In the genomic region with DNA sequence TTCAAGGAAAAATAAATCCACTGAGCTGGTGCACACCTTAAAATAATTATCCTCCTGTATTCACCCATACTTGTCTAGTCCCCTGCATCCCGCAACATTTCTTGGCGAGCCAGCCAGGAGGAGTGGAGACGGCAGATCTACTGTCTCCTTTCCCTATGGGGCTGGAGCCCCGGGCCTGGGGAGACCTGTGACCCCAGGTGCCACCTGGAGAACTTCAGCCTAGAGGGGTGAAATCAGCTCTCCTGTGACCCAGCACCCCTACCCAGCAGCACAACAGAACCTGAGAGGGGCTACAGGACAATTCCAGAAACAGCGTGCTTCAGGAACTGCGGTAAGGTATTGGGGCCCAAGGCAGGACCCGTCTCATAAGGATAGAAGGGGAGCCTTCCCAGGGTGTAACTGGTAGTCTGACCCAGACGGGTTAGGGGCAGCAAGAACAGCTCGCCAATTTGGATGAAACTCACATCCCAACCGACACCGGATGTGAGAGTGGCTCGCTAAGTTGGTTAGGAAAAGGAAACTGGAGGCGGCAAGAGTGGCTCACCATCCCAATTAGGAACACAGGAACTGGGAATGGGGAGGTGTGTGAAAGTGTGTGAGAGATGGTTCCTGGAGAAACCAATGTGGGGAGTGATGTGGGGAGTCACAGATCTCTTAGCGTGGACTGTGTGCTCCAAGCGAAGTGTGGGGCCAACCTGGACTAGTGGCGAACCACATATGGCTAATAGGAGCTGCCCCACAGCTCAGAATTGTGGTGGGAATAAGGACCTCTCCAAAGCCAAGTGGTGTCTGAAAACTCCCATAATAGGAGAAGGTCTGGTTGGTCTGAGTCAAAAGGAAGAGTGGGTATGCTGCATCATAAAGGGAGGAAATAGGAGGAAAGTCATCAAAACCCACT, we compare ENCODE assay signal across 1 cellular context.
TF ChIP-seq lines count a peak whose summit lies in the region.

No MANE protein-coding gene starts in this region.

TF ChIP-seq in WTC11, 78 proteins besides CTCF, POLR2A, EP300 and RAD21 (continued from another document):
- TF ChIP-seq SMAD4 (CRISPR knock-in tag; IDR thresholded peaks at IDR 0.05) (no peak), GRHL2 (CRISPR knock-in tag; IDR thresholded peaks at IDR 0.05; ENCODE audit: insufficient replicate concordance, severe bottlenecking) (no peak), CREB1 (CRISPR knock-in tag; IDR thresholded peaks at IDR 0.05) (no peak), TP53 (CRISPR knock-in tag; IDR thresholded peaks at IDR 0.05) (no peak)
- TF ChIP-seq, protein P1, sequence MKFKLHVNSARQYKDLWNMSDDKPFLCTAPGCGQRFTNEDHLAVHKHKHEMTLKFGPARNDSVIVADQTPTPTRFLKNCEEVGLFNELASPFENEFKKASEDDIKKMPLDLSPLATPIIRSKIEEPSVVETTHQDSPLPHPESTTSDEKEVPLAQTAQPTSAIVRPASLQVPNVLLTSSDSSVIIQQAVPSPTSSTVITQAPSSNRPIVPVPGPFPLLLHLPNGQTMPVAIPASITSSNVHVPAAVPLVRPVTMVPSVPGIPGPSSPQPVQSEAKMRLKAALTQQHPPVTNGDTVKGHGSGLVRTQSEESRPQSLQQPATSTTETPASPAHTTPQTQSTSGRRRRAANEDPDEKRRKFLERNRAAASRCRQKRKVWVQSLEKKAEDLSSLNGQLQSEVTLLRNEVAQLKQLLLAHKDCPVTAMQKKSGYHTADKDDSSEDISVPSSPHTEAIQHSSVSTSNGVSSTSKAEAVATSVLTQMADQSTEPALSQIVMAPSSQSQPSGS (CRISPR knock-in tag; IDR thresholded peaks at IDR 0.05; ENCODE audit: borderline replicate concordance, low read depth): no peak
- TF ChIP-seq, protein P2, sequence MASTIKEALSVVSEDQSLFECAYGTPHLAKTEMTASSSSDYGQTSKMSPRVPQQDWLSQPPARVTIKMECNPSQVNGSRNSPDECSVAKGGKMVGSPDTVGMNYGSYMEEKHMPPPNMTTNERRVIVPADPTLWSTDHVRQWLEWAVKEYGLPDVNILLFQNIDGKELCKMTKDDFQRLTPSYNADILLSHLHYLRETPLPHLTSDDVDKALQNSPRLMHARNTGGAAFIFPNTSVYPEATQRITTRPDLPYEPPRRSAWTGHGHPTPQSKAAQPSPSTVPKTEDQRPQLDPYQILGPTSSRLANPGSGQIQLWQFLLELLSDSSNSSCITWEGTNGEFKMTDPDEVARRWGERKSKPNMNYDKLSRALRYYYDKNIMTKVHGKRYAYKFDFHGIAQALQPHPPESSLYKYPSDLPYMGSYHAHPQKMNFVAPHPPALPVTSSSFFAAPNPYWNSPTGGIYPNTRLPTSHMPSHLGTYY (CRISPR knock-in tag; IDR thresholded peaks at IDR 0.05): no peak
- TF ChIP-seq, protein P3, sequence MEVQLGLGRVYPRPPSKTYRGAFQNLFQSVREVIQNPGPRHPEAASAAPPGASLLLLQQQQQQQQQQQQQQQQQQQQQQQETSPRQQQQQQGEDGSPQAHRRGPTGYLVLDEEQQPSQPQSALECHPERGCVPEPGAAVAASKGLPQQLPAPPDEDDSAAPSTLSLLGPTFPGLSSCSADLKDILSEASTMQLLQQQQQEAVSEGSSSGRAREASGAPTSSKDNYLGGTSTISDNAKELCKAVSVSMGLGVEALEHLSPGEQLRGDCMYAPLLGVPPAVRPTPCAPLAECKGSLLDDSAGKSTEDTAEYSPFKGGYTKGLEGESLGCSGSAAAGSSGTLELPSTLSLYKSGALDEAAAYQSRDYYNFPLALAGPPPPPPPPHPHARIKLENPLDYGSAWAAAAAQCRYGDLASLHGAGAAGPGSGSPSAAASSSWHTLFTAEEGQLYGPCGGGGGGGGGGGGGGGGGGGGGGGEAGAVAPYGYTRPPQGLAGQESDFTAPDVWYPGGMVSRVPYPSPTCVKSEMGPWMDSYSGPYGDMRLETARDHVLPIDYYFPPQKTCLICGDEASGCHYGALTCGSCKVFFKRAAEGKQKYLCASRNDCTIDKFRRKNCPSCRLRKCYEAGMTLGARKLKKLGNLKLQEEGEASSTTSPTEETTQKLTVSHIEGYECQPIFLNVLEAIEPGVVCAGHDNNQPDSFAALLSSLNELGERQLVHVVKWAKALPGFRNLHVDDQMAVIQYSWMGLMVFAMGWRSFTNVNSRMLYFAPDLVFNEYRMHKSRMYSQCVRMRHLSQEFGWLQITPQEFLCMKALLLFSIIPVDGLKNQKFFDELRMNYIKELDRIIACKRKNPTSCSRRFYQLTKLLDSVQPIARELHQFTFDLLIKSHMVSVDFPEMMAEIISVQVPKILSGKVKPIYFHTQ (CRISPR knock-in tag; IDR thresholded peaks at IDR 0.05): no peak
- TF ChIP-seq, protein P4, sequence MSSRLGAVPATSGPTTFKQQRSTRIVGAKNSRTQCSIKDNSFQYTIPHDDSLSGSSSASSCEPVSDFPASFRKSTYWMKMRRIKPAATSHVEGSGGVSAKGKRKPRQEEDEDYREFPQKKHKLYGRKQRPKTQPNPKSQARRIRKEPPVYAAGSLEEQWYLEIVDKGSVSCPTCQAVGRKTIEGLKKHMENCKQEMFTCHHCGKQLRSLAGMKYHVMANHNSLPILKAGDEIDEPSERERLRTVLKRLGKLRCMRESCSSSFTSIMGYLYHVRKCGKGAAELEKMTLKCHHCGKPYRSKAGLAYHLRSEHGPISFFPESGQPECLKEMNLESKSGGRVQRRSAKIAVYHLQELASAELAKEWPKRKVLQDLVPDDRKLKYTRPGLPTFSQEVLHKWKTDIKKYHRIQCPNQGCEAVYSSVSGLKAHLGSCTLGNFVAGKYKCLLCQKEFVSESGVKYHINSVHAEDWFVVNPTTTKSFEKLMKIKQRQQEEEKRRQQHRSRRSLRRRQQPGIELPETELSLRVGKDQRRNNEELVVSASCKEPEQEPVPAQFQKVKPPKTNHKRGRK (CRISPR knock-in tag; IDR thresholded peaks at IDR 0.05; ENCODE audit: borderline replicate concordance): no peak
